ENCODE assay signal across 13 cellular contexts in genomic region chr6:447381-448165, GRCh38. TPM values are rescaled to one million over a fixed set of nuclear protein-coding genes. Genes with fewer than 3 reads are reported as not detected.
DNase-seq lines count a peak whose midpoint lies in the region; TF ChIP-seq lines count a peak whose summit lies in the region.
"Had no signal": no experiment of that assay in that cellular context is flagged by ENCODE, and none has a peak within 500 bp of the region (broad histone marks: within the 10 kb centered on the region; RNA-seq: fewer than 3 reads in every experiment).

No MANE protein-coding gene starts in this region.

- H3K4me3 ChIP-seq in BLaER1 treated with 17β-estradiol and CSF1 and Interleukin-3, amounts not matched to agents 10 nM and 100 nM = no peak overlapping the region
- H3K4me3 ChIP-seq in endodermal cell (ENCODE audit: low read length) = no peak overlapping the region
- no peak overlapping the region for H3K4me3 ChIP-seq in H7 (ENCODE audit: insufficient read depth, low read depth, low read length)

- H4K20me1 ChIP-seq in BLaER1 treated with 17β-estradiol and CSF1 and Interleukin-3, amounts not matched to agents 10 nM and 100 nM = no peaks in the 10 kb centered on the region

- no peak overlapping the region for H3K9ac ChIP-seq in BLaER1 treated with 17β-estradiol and CSF1 and Interleukin-3, amounts not matched to agents 10 nM and 100 nM
- no peak overlapping the region for H3K9ac ChIP-seq in endodermal cell (ENCODE audit: extremely low read depth, low read length, poor library complexity, severe bottlenecking)

- peak overlapping the region; percentile 98 for H3K27ac Mint-ChIP-seq in activated CD4-positive, alpha-beta T cell treated with anti-CD3 and anti-CD28 coated beads, Interleukin-2, amount 10 ng/mL, durations not matched to agents 24 days and 14 days
- peak overlapping the region; percentile 95 for H3K27ac Mint-ChIP-seq in activated naive CD4-positive, alpha-beta T cell treated with anti-CD3 and anti-CD28 coated beads, Interleukin-2, amount 10 ng/mL, durations not matched to agents 7 days and 5 days
- no peak overlapping the region for H3K27ac Mint-ChIP-seq in endodermal cell

- H3K4me2 ChIP-seq in BLaER1 treated with 17β-estradiol and CSF1 and Interleukin-3, amounts not matched to agents 10 nM and 100 nM = peak overlapping the region in 10 of 11 experiments; percentile 57 to 82 (median 70); a peak in 16 of 22 replicates

- intact Hi-C loops in activated CD4-positive, alpha-beta T cell treated with anti-CD3 and anti-CD28 coated beads, Interleukin-2, amount 10 ng/mL, durations not matched to agents 24 days and 14 days (cut with micrococcal nuclease) = loop anchor here (1.0 to 5.0 kb wide), 6 partner anchors 32 to 220 kb away; no protein-coding TSS in a partner anchor

- H3K36me3 Mint-ChIP-seq in activated CD4-positive, alpha-beta T cell treated with anti-CD3 and anti-CD28 coated beads, Interleukin-2, amount 10 ng/mL, durations not matched to agents 24 days and 14 days (ENCODE audit: low read depth) = peaks cover 5% of the 10 kb centered on the region
- H3K36me3 Mint-ChIP-seq in activated naive CD4-positive, alpha-beta T cell treated with anti-CD3 and anti-CD28 coated beads, Interleukin-2, amount 10 ng/mL, durations not matched to agents 7 days and 5 days = no peaks in the 10 kb centered on the region
- no peaks in the 10 kb centered on the region for H3K36me3 Mint-ChIP-seq in endodermal cell (ENCODE audit: low read depth)

- peaks cover 62% of the 10 kb centered on the region for H3K4me1 Mint-ChIP-seq in activated CD4-positive, alpha-beta T cell treated with anti-CD3 and anti-CD28 coated beads, Interleukin-2, amount 10 ng/mL, durations not matched to agents 24 days and 14 days
- peaks cover 64% of the 10 kb centered on the region for H3K4me1 Mint-ChIP-seq in activated naive CD4-positive, alpha-beta T cell treated with anti-CD3 and anti-CD28 coated beads, Interleukin-2, amount 10 ng/mL, durations not matched to agents 7 days and 5 days
- H3K4me1 Mint-ChIP-seq in endodermal cell = no peaks in the 10 kb centered on the region

- H3K4me3 Mint-ChIP-seq in activated CD4-positive, alpha-beta T cell treated with anti-CD3 and anti-CD28 coated beads, Interleukin-2, amount 10 ng/mL, durations not matched to agents 24 days and 14 days = peak overlapping the region; percentile 73
- H3K4me3 Mint-ChIP-seq in activated naive CD4-positive, alpha-beta T cell treated with anti-CD3 and anti-CD28 coated beads, Interleukin-2, amount 10 ng/mL, durations not matched to agents 7 days and 5 days = peak overlapping the region; percentile 46
- no peak overlapping the region for H3K4me3 Mint-ChIP-seq in endodermal cell

- H3K27me3 ChIP-seq in BLaER1 treated with 17β-estradiol and CSF1 and Interleukin-3, amounts not matched to agents 10 nM and 100 nM = no peaks in the 10 kb centered on the region
- H3K27me3 ChIP-seq in endodermal cell (ENCODE audit: control insufficient read depth, insufficient read depth, low read length, poor library complexity, severe bottlenecking) (no peaks in the 10 kb centered on the region), H7 (ENCODE audit: control insufficient read depth, insufficient read depth, low read length) (no peaks in the 10 kb centered on the region)

- 91% methylated on average over 21 to 28 of the region's 29 CpGs for WGBS in endodermal cell (ENCODE audit: insufficient coverage in 1 of 2, insufficient read length in 1 of 2), 2 experiments

- no peak for TF ChIP-seq CTCF in endodermal cell (conservative IDR thresholded peaks at IDR 0.05)

- H3K27ac ChIP-seq in BLaER1 treated with 17β-estradiol and CSF1 and Interleukin-3, amounts not matched to agents 10 nM and 100 nM = no peak overlapping the region
- no peak overlapping the region for H3K27ac ChIP-seq in endodermal cell (ENCODE audit: low read depth, low read length)

- peaks cover 2% of the 10 kb centered on the region for H3K27me3 Mint-ChIP-seq in activated CD4-positive, alpha-beta T cell treated with anti-CD3 and anti-CD28 coated beads, Interleukin-2, amount 10 ng/mL, durations not matched to agents 24 days and 14 days
- peaks cover 2% of the 10 kb centered on the region for H3K27me3 Mint-ChIP-seq in activated naive CD4-positive, alpha-beta T cell treated with anti-CD3 and anti-CD28 coated beads, Interleukin-2, amount 10 ng/mL, durations not matched to agents 7 days and 5 days
- peaks cover 3% of the 10 kb centered on the region for H3K27me3 Mint-ChIP-seq in endodermal cell (ENCODE audit: insufficient read depth)

- H3K4me1 ChIP-seq in BLaER1 treated with 17β-estradiol and CSF1 and Interleukin-3, amounts not matched to agents 10 nM and 100 nM = peaks cover 28 to 55% (median 38%) of the 10 kb centered on the region in 10 experiments
- no peaks in the 10 kb centered on the region for H3K4me1 ChIP-seq in endodermal cell (ENCODE audit: control insufficient read depth, insufficient read depth, low read length)

- no peaks in the 10 kb centered on the region for H3K9me3 Mint-ChIP-seq in activated CD4-positive, alpha-beta T cell treated with anti-CD3 and anti-CD28 coated beads, Interleukin-2, amount 10 ng/mL, durations not matched to agents 24 days and 14 days
- peaks cover 3% of the 10 kb centered on the region for H3K9me3 Mint-ChIP-seq in activated naive CD4-positive, alpha-beta T cell treated with anti-CD3 and anti-CD28 coated beads, Interleukin-2, amount 10 ng/mL, durations not matched to agents 7 days and 5 days
- peaks cover 25% of the 10 kb centered on the region for H3K9me3 Mint-ChIP-seq in endodermal cell

- H3K36me3 ChIP-seq in BLaER1 treated with 17β-estradiol and CSF1 and Interleukin-3, amounts not matched to agents 10 nM and 100 nM = no peaks in the 10 kb centered on the region
- H3K36me3 ChIP-seq in endodermal cell (ENCODE audit: control insufficient read depth, insufficient read depth, low read length) = no peaks in the 10 kb centered on the region
- no peaks in the 10 kb centered on the region for H3K36me3 ChIP-seq in H7 (replicated peaks; ENCODE audit: control insufficient read depth, insufficient read depth, low read length)

- DNase-seq in activated CD4-positive, alpha-beta T cell treated with anti-CD3 and anti-CD28 coated beads, Interleukin-2, amount 10 ng/mL, durations not matched to agents 24 days and 14 days = peak; percentile 83
- DNase-seq in activated naive CD4-positive, alpha-beta T cell treated with anti-CD3 and anti-CD28 coated beads, Interleukin-2, amount 10 ng/mL, durations not matched to agents 7 days and 5 days = peak; percentile 53
- DNase-seq in stimulated activated CD4-positive, alpha-beta T cell treated with anti-CD3 and anti-CD28 coated beads, Interleukin-1b, Interleukin-23, amount 100 ng/mL, for 48 hours = peak; percentile 56
- DNase-seq in endodermal cell (no peak), NCI-H748 treated with DMSO at 0.1 percent for 48 hours (lab: John Stamatoyannopoulos, UW) (no peak), H7 (no peak), NCI-H82 treated with DMSO at 0.1 percent for 48 hours (lab: John Stamatoyannopoulos, UW; ENCODE audit: unreplicated experiment) (no peak)
- DNase-seq: EL, IMR-90, NCI-H1436, NCI-H82 had no signal

- CTCF ChIA-PET in activated naive CD4-positive, alpha-beta T cell treated with anti-CD3 and anti-CD28 coated beads, Interleukin-2, amount 10 ng/mL, durations not matched to agents 7 days and 5 days (lab: Charles Lee) = interaction anchor here (0.6 to 3.2 kb wide), 11 partner anchors 12 to 69 kb away, joined by 3 to 19 read pairs (median 3); partner anchors contain the start of gene IRF4

- peaks cover 0 to 22% (median 18%) of the 10 kb centered on the region in 11 experiments; a peak in 14 of 22 replicates for H3K9me3 ChIP-seq in BLaER1 treated with 17β-estradiol and CSF1 and Interleukin-3, amounts not matched to agents 10 nM and 100 nM (replicated peaks in 1 of 11)
- H3K9me3 ChIP-seq in endodermal cell (ENCODE audit: control insufficient read depth, low read length) = no peaks in the 10 kb centered on the region

RNA-seq across cellular contexts. Expression of gene IRF4, which starts 56.0 kb away (rescaled TPM):
- 831 and 846 TPM in 2 replicates for total RNA-seq in activated CD4-positive, alpha-beta T cell treated with anti-CD3 and anti-CD28 coated beads, Interleukin-2, amount 10 ng/mL, durations not matched to agents 24 days and 14 days
- total RNA-seq in endodermal cell = not detected
- 0.32 TPM for polyA plus RNA-seq in endodermal cell (2013, experiment 1 of 2)
- polyA plus RNA-seq in endodermal cell (2013, experiment 2 of 2) = 0.79 TPM
- 1.1 and 4.8 TPM in 2 replicates for total RNA-seq in H7 (2014; rRNA removed; shearing (Covaris generic))
- total RNA-seq: IMR-90, lung microvascular endothelial cell had no signal
- polyA plus RNA-seq: IMR-90 had no signal

Comparison
In these comparisons a context has a peak if more than half of its experiments do, and no peak if none do; other contexts are left out.
1. DNase-seq: peak in activated CD4-positive, alpha-beta T cell treated with anti-CD3 and anti-CD28 coated beads, Interleukin-2, amount 10 ng/mL, durations not matched to agents 24 days and 14 days (single experiment), activated naive CD4-positive, alpha-beta T cell treated with anti-CD3 and anti-CD28 coated beads, Interleukin-2, amount 10 ng/mL, durations not matched to agents 7 days and 5 days (single experiment) and stimulated activated CD4-positive, alpha-beta T cell treated with anti-CD3 and anti-CD28 coated beads, Interleukin-1b, Interleukin-23, amount 100 ng/mL, for 48 hours (single experiment); none in endodermal cell (single experiment), NCI-H748 treated with DMSO at 0.1 percent for 48 hours (single experiment), H7 (single experiment) and NCI-H82 treated with DMSO at 0.1 percent for 48 hours (single experiment).
2. RNA of gene IRF4, which starts 56.0 kb away (total RNA-seq): 831 to 846 TPM in activated CD4-positive, alpha-beta T cell treated with anti-CD3 and anti-CD28 coated beads, Interleukin-2, amount 10 ng/mL, durations not matched to agents 24 days and 14 days; 1.1 to 4.8 TPM in H7 and not detected in endodermal cell; every median in the first group is over 100 times any median in the second.